9 cellular contexts compared by ENCODE assay signal in the genomic region with DNA sequence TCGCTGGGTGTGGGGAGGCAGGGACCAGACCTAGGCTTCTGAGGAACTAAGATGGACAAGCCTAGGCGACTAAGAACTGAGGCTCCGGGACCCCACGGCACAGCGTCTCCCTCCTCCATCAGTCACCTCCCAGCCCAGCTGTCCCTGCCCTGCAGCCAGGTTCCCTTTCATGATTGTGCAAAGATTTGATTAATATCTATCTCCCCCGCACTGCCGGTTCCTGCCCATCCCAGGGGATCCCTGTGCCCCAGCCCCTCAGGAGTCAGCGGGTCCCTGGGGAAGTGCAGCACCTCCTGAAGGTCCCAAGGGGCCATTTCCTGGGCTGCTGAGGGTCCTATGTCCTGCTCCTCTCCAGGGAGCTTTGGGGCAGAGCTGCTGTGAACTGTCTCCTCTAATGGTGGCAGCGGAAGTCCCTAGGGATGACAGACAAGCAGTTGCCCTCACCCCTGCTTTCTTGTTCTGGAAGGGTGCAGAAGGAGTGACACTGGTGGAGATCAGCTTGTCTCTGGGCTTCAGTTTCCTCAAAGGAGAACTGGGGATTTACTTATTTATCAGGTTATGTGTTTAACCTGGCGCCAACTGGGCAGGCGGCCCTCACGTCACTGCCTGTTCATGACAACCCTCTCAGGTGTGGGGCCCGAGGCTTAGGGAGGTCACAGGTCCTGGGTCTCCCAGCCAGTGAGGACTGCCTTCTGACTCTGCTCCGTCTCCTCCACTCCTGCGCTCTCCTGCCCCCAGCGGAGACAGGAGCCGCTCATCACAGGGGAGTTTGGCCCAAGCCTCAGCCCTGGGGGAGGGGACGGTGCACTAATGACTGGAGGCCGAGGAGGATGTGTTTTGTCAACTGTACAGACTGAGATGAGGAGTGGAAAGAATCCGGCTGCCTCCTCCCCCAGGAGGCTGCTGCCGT. TPM values are rescaled to one million over a fixed set of nuclear protein-coding genes. Genes with fewer than 3 reads are reported as not detected.
DNase-seq lines count a peak whose midpoint lies in the region; ATAC-seq, FAIRE-seq and TF ChIP-seq lines count a peak whose summit lies in the region.
"Had no signal": no experiment of that assay in that cellular context is flagged by ENCODE, and none has a peak within 500 bp of the region (broad histone marks: within the 10 kb centered on the region; RNA-seq: fewer than 3 reads in every experiment).

No MANE protein-coding gene starts in this region.

- no peaks in the 10 kb centered on the region for H3K27me3 ChIP-seq in astrocyte (ENCODE audit: insufficient read depth, low read length)

- H3K9me3 Mint-ChIP-seq in astrocyte (ENCODE audit: unreplicated experiment): no peaks in the 10 kb centered on the region
- H3K9me3 Mint-ChIP-seq in memory B cell: no peaks in the 10 kb centered on the region
- no peaks in the 10 kb centered on the region for H3K9me3 Mint-ChIP-seq in activated T-cell treated with anti-CD3 and anti-CD28 coated beads, Interleukin-2, amount 50 U/mL, for 24 hours

- FAIRE-seq in astrocyte (lab: Jason Lieb, UNC): no peak

- no peaks in the 10 kb centered on the region for H3K36me3 Mint-ChIP-seq in astrocyte (ENCODE audit: low read depth, unreplicated experiment)
- H3K36me3 Mint-ChIP-seq in memory B cell: no peaks in the 10 kb centered on the region
- no peaks in the 10 kb centered on the region for H3K36me3 Mint-ChIP-seq in activated T-cell treated with anti-CD3 and anti-CD28 coated beads, Interleukin-2, amount 50 U/mL, for 24 hours (ENCODE audit: low read depth)

- DNase-seq in astrocyte (ENCODE audit: low read depth) (no peak), memory B cell (ENCODE audit: low spot score in 2 of 2) (peak in 1 of 2 donors; percentile 54), NCI-H2081 treated with DMSO at 0.1 percent for 48 hours (lab: John Stamatoyannopoulos, UW) (no peak)
- DNase-seq in activated T-cell treated with anti-CD3 and anti-CD28 coated beads, Interleukin-2, amount 50 U/mL, for 24 hours: no peak

- H3K4me1 Mint-ChIP-seq in astrocyte (ENCODE audit: low read depth, unreplicated experiment): peaks cover 20% of the 10 kb centered on the region
- peaks cover 55% of the 10 kb centered on the region for H3K4me1 Mint-ChIP-seq in memory B cell
- peaks cover 25% of the 10 kb centered on the region for H3K4me1 Mint-ChIP-seq in activated T-cell treated with anti-CD3 and anti-CD28 coated beads, Interleukin-2, amount 50 U/mL, for 24 hours (ENCODE audit: low read depth)

- TF ChIP-seq CTCF in C4-2B (conservative IDR thresholded peaks at IDR 0.05): peak; percentile 78
- peak; percentile 48; the same call in 1 of the 2 replicates for TF ChIP-seq CTCF in LNCAP (IDR thresholded peaks at IDR 0.05)
- peak; percentile 21 for TF ChIP-seq CTCF in astrocyte (IDR thresholded peaks at IDR 0.05; ENCODE audit: insufficient read depth, low read depth, low read length)

- H3K9me3 ChIP-seq in astrocyte (ENCODE audit: insufficient read depth, low read depth, low read length): no peaks in the 10 kb centered on the region

- peak overlapping the region; percentile 93 for H3K4me2 ChIP-seq in astrocyte (ENCODE audit: low read length)

- H3K27ac Mint-ChIP-seq in astrocyte (ENCODE audit: unreplicated experiment) (peak overlapping the region; percentile 44), memory B cell (peak overlapping the region; percentile 60)
- H3K27ac Mint-ChIP-seq in activated T-cell treated with anti-CD3 and anti-CD28 coated beads, Interleukin-2, amount 50 U/mL, for 24 hours: no peak overlapping the region

- no peak overlapping the region for H3K4me3 ChIP-seq in astrocyte (ENCODE audit: insufficient read depth, low read depth, low read length)

- peaks cover 7% of the 10 kb centered on the region for H4K20me1 ChIP-seq in astrocyte (ENCODE audit: insufficient read depth, low read length)

- H3K36me3 ChIP-seq in astrocyte (ENCODE audit: insufficient read depth, low read length): no peaks in the 10 kb centered on the region

- peaks cover 5% of the 10 kb centered on the region for H3K79me2 ChIP-seq in astrocyte (ENCODE audit: insufficient read depth, low read length)

- H3K27ac ChIP-seq in C4-2B (peak overlapping the region; percentile 66), astrocyte (ENCODE audit: low read depth, low read length) (no peak overlapping the region)
- H3K27ac ChIP-seq: HL-60 had no signal

- no peak for ATAC-seq in memory B cell (ENCODE audit: low read depth)
- no peak for ATAC-seq in HG02571 (IDR thresholded peaks at IDR 0.05; ENCODE audit: unreplicated experiment)
- ATAC-seq in GM19023 (IDR thresholded peaks at IDR 0.05; ENCODE audit: unreplicated experiment): no peak

- no peak overlapping the region for H3K9ac ChIP-seq in astrocyte (ENCODE audit: low read length)

- peaks cover 41% of the 10 kb centered on the region for H3K4me1 ChIP-seq in astrocyte (ENCODE audit: insufficient read depth, low read length)

- H3K27me3 Mint-ChIP-seq in astrocyte (ENCODE audit: low read depth, unreplicated experiment): peaks cover 11% of the 10 kb centered on the region
- H3K27me3 Mint-ChIP-seq in memory B cell: no peaks in the 10 kb centered on the region
- peaks cover 52% of the 10 kb centered on the region for H3K27me3 Mint-ChIP-seq in activated T-cell treated with anti-CD3 and anti-CD28 coated beads, Interleukin-2, amount 50 U/mL, for 24 hours

- H3K4me3 Mint-ChIP-seq in astrocyte (ENCODE audit: unreplicated experiment) (no peak overlapping the region), memory B cell (peak overlapping the region; percentile 34)
- no peak overlapping the region for H3K4me3 Mint-ChIP-seq in activated T-cell treated with anti-CD3 and anti-CD28 coated beads, Interleukin-2, amount 50 U/mL, for 24 hours

- no peak overlapping the region for H2AFZ ChIP-seq in astrocyte (ENCODE audit: low read depth, low read length)

RNA-seq across cellular contexts. Expression of a gene that starts 1.9 kb away (rescaled TPM):
- 2.6 and 4.7 TPM in 2 replicates for total RNA-seq in astrocyte

RNA-seq across cellular contexts. Expression of a gene that starts 46.6 kb away (rescaled TPM):
- total RNA-seq in astrocyte: 41.3 and 42.7 TPM in 2 replicates

RNA-seq across cellular contexts. Expression of a gene that starts 46.7 kb away (rescaled TPM):
- total RNA-seq in astrocyte: 453 and 459 TPM in 2 replicates

Comparison
In these comparisons a context has a peak if more than half of its experiments do, and no peak if none do; other contexts are left out.
1. CTCF ChIP-seq: peak in every context shown above with its lines; median percentile 78 in C4-2B; 48 in LNCAP; 21 in astrocyte.